In genomic region chr6:126672654-126673053, GRCh38 we compare ENCODE assay signal across 1 cellular context.
TF ChIP-seq lines count a peak whose summit lies in the region.

No MANE protein-coding gene starts in this region.

TF ChIP-seq in SK-N-SH, 30 proteins besides CTCF, POLR2A, EP300 and RAD21 (continued from another document):
- TF ChIP-seq, protein P1, sequence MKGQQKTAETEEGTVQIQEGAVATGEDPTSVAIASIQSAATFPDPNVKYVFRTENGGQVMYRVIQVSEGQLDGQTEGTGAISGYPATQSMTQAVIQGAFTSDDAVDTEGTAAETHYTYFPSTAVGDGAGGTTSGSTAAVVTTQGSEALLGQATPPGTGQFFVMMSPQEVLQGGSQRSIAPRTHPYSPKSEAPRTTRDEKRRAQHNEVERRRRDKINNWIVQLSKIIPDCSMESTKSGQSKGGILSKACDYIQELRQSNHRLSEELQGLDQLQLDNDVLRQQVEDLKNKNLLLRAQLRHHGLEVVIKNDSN (IDR thresholded peaks at IDR 0.05; ENCODE audit: borderline replicate concordance, low read depth): no peak
- TF ChIP-seq RCOR1 (IDR thresholded peaks at IDR 0.05; ENCODE audit: low read length) (no peak), GABPA (IDR thresholded peaks at IDR 0.05; ENCODE audit: low read depth) (no peak), TAF1 (IDR thresholded peaks at IDR 0.05; ENCODE audit: borderline replicate concordance, low read depth, low read length) (no peak), TCF12 (IDR thresholded peaks at IDR 0.05) (no peak), POLR2AphosphoS5 (IDR thresholded peaks at IDR 0.05; ENCODE audit: low read depth, low read length) (no peak), JUND (IDR thresholded peaks at IDR 0.05) (no peak)
- TF ChIP-seq, protein P2, sequence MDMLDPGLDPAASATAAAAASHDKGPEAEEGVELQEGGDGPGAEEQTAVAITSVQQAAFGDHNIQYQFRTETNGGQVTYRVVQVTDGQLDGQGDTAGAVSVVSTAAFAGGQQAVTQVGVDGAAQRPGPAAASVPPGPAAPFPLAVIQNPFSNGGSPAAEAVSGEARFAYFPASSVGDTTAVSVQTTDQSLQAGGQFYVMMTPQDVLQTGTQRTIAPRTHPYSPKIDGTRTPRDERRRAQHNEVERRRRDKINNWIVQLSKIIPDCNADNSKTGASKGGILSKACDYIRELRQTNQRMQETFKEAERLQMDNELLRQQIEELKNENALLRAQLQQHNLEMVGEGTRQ (IDR thresholded peaks at IDR 0.05; ENCODE audit: borderline replicate concordance, low read depth, low read length): no peak
- TF ChIP-seq, protein P3, sequence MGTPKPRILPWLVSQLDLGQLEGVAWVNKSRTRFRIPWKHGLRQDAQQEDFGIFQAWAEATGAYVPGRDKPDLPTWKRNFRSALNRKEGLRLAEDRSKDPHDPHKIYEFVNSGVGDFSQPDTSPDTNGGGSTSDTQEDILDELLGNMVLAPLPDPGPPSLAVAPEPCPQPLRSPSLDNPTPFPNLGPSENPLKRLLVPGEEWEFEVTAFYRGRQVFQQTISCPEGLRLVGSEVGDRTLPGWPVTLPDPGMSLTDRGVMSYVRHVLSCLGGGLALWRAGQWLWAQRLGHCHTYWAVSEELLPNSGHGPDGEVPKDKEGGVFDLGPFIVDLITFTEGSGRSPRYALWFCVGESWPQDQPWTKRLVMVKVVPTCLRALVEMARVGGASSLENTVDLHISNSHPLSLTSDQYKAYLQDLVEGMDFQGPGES (IDR thresholded peaks at IDR 0.05; ENCODE audit: low read depth, low read length): no peak
